1 cellular context compared by ENCODE assay signal in genomic region chr3:33277193-33277882, GRCh38.
A peak's percentile ranks its signal among the peaks of the same experiment; 100 is the strongest.
TF ChIP-seq lines count a peak whose summit lies in the region.

Gene FBXL2, plus strand, starts transcription at chr3:33277442. Its CDS starts 71 bp downstream, at chr3:33277513.

TF ChIP-seq in HepG2, 621 proteins besides CTCF, POLR2A, EP300 and RAD21 (continued from another document and continues in another):
- TF ChIP-seq USF2 (IDR thresholded peaks at IDR 0.05; ENCODE audit: low read depth, low read length), result peak; percentile 76
- TF ChIP-seq USF2 (CRISPR knock-in tag; IDR thresholded peaks at IDR 0.05; ENCODE audit: borderline replicate concordance), result peak; percentile 91; the same call in 1 of the 2 replicates
- TF ChIP-seq E2F2 (CRISPR knock-in tag; IDR thresholded peaks at IDR 0.05; ENCODE audit: borderline replicate concordance), result no peak
- no peak for TF ChIP-seq AHDC1 (CRISPR knock-in tag; IDR thresholded peaks at IDR 0.05; ENCODE audit: borderline replicate concordance)
- TF ChIP-seq HMGXB4 (CRISPR knock-in tag; IDR thresholded peaks at IDR 0.05; ENCODE audit: borderline replicate concordance in 1 of 2, low read depth in 1 of 2), result peak; percentile 33 to 37; a peak in 1 of 4 replicates
- no peak for TF ChIP-seq JUND (CRISPR knock-in tag; IDR thresholded peaks at IDR 0.05)
- TF ChIP-seq SAP130 (CRISPR knock-in tag; IDR thresholded peaks at IDR 0.05; ENCODE audit: low read depth), result peak; percentile 90
- TF ChIP-seq FIP1L1 (IDR thresholded peaks at IDR 0.05; ENCODE audit: borderline replicate concordance, insufficient read depth, low read depth, low read length), result no peak
- 0 out of 2 replicates have a peak, but pooled peaks have one; percentile 33 for TF ChIP-seq ZBTB38 (CRISPR knock-in tag; IDR thresholded peaks at IDR 0.05)
- TF ChIP-seq TSC22D2 (CRISPR knock-in tag; IDR thresholded peaks at IDR 0.05; ENCODE audit: borderline replicate concordance), result no peak
- TF ChIP-seq SIN3A (IDR thresholded peaks at IDR 0.05; ENCODE audit: borderline replicate concordance, low read depth, low read length), result peak; percentile 69; the same call in 1 of the 2 replicates
- no peak for TF ChIP-seq ZNF256 (CRISPR knock-in tag; conservative IDR thresholded peaks at IDR 0.05)
- TF ChIP-seq NFAT5 (CRISPR knock-in tag; IDR thresholded peaks at IDR 0.05), result 0 out of 2 replicates have a peak, but pooled peaks have one; percentile 47
- TF ChIP-seq HOMEZ (CRISPR knock-in tag; IDR thresholded peaks at IDR 0.05; ENCODE audit: low read depth), result peak; percentile 33; the same call in 1 of the 2 replicates
- TF ChIP-seq ZNF800 (CRISPR knock-in tag; IDR thresholded peaks at IDR 0.05), result no peak
- no peak for TF ChIP-seq CREB3 (CRISPR knock-in tag; IDR thresholded peaks at IDR 0.05)
- TF ChIP-seq TCF7L2 (IDR thresholded peaks at IDR 0.05; ENCODE audit: low read depth, low read length), result no peak
- TF ChIP-seq YEATS4 (CRISPR knock-in tag; IDR thresholded peaks at IDR 0.05; ENCODE audit: borderline replicate concordance), result peak; percentile 18; the same call in 1 of the 2 replicates
- peak; percentile 72; the same call in 1 of the 2 replicates for TF ChIP-seq KLF12 (CRISPR knock-in tag; IDR thresholded peaks at IDR 0.05; ENCODE audit: borderline replicate concordance)
- 0 out of 2 replicates have a peak, but pooled peaks have one; percentile 56 for TF ChIP-seq ZIK1 (CRISPR knock-in tag; IDR thresholded peaks at IDR 0.05; ENCODE audit: borderline replicate concordance, low read depth)
- no peak for TF ChIP-seq ZNF124 (CRISPR knock-in tag; IDR thresholded peaks at IDR 0.05)
- 0 out of 2 replicates have a peak, but pooled peaks have one; percentile 77 for TF ChIP-seq ZNF451 (CRISPR knock-in tag; IDR thresholded peaks at IDR 0.05)
